Comparison of ENCODE assay signal across 9 cellular contexts in the genomic region with DNA sequence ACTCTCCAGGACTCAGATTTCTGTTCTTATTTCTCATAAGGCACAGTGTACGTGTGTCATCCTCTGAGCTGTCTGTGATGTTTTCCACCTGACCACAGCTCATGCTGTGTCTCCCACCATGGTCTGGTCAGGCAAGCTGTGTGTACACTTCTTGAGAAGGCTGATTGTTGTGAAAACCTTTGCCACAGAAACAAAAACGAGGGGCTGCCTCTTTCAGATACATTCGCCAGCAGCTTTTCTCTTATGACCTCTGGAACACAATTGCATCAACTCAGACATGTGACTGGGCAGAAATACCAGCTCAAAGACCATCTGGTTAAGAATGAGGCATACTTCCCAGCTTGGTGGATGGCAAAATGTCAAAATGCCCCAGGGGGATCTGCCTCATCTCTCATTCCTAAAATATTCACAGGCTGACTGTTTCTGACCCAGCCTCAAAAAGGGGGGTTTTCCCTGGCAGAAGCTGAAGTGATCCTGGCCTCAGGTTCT. TPM values are rescaled to one million over a fixed set of nuclear protein-coding genes. Genes with fewer than 3 reads are reported as not detected.
DNase-seq lines count a peak whose midpoint lies in the region; ATAC-seq, FAIRE-seq and TF ChIP-seq lines count a peak whose summit lies in the region.
"Had no signal": no experiment of that assay in that cellular context is flagged by ENCODE, and none has a peak within 500 bp of the region (broad histone marks: within the 10 kb centered on the region; RNA-seq: fewer than 3 reads in every experiment).

No MANE protein-coding gene starts in this region.

- POLR2A ChIA-PET in OCI-LY7 (lab: Charles Lee): interaction anchor here (1.1 kb wide), 1 partner anchor 10 kb away, joined by 3 read pairs; no protein-coding TSS in a partner anchor

- intact Hi-C loops in Calu3 (cut with micrococcal nuclease; ENCODE audit: unreplicated experiment): no loop called here
- intact Hi-C loops in OCI-LY7 (cut with micrococcal nuclease; ENCODE audit: unreplicated experiment): no loop called here

- H3K9me3 Mint-ChIP-seq in Calu3 (ENCODE audit: low read depth, unreplicated experiment): peaks cover 6% of the 10 kb centered on the region

- no peaks in the 10 kb centered on the region for H3K36me3 ChIP-seq in gastroesophageal sphincter
- H3K36me3 ChIP-seq in OCI-LY7 (ENCODE audit: insufficient read depth, low read length): no peaks in the 10 kb centered on the region

- H3K4me2 ChIP-seq in OCI-LY7 (ENCODE audit: low read length): no peak overlapping the region

- ATAC-seq in SK-N-SH treated with all-trans-retinoic acid at 6 μM for 48 hours (peak; percentile 90), gastroesophageal sphincter (peak; percentile 56)

- no peaks in the 10 kb centered on the region for H3K4me1 Mint-ChIP-seq in Calu3 (ENCODE audit: low read depth, unreplicated experiment)

- no peaks in the 10 kb centered on the region for H3K9me3 ChIP-seq in gastroesophageal sphincter
- H3K9me3 ChIP-seq in OCI-LY7 (ENCODE audit: low read length): no peaks in the 10 kb centered on the region

- H4K20me1 ChIP-seq in OCI-LY7 (ENCODE audit: insufficient read depth, low read length): no peaks in the 10 kb centered on the region

- H2AFZ ChIP-seq in OCI-LY7 (ENCODE audit: low read length): no peak overlapping the region

- H3K27ac ChIP-seq in gastroesophageal sphincter: no peak overlapping the region
- no peak overlapping the region for H3K27ac ChIP-seq in OCI-LY7 (ENCODE audit: low read depth, low read length, poor library complexity, severe bottlenecking)

- TF ChIP-seq CTCF in gastroesophageal sphincter (IDR thresholded peaks at IDR 0.05) (no peak), Calu3 (IDR thresholded peaks at IDR 0.05; ENCODE audit: unreplicated experiment) (no peak), OCI-LY7 (conservative IDR thresholded peaks at IDR 0.05; ENCODE audit: low read length) (no peak)

- FAIRE-seq in H54 (lab: Jason Lieb, UNC): peak; percentile 87
- no peak for FAIRE-seq in urothelium cell line (lab: Jason Lieb, UNC)

- no peak overlapping the region for H3K4me3 Mint-ChIP-seq in Calu3 (ENCODE audit: low read depth, unreplicated experiment)
- H3K4me3 Mint-ChIP-seq: dendritic cell treated with granulocyte-macrophage colony-stimulating factor and Interleukin-4, amounts not matched to agents 40 ng/mL and 50 ng/mL, for 4 days had no signal

- no peaks in the 10 kb centered on the region for H3K27me3 ChIP-seq in gastroesophageal sphincter

- H3K36me3 Mint-ChIP-seq in Calu3 (ENCODE audit: insufficient read depth, unreplicated experiment): peaks cover 3% of the 10 kb centered on the region

- no peaks in the 10 kb centered on the region for H3K79me2 ChIP-seq in OCI-LY7 (ENCODE audit: insufficient read depth, low read depth, low read length)

- no peak overlapping the region for H3K27ac Mint-ChIP-seq in Calu3 (ENCODE audit: unreplicated experiment)
- H3K27ac Mint-ChIP-seq: dendritic cell treated with granulocyte-macrophage colony-stimulating factor and Interleukin-4, amounts not matched to agents 40 ng/mL and 50 ng/mL, for 4 days had no signal

- DNase-seq in H54 (ENCODE audit: insufficient read length, low spot score): peak; percentile 32
- DNase-seq in urothelium cell line (ENCODE audit: low spot score): peak; percentile 73
- no peak for DNase-seq in Calu3
- no peak for DNase-seq in OCI-LY7 (ENCODE audit: low spot score)
- DNase-seq in KG1 (lab: John Stamatoyannopoulos, UW): no peak
- DNase-seq: activated CD4-positive, alpha-beta T cell treated with anti-CD3 and anti-CD28 coated beads, Interleukin-2, amount 50 U/mL, for 1 hour had no signal

- TF ChIP-seq EP300 in gastroesophageal sphincter (IDR thresholded peaks at IDR 0.05): no peak

- CTCF ChIA-PET in Calu3 (lab: Charles Lee): no interaction called here
- CTCF ChIA-PET in OCI-LY7 (lab: Charles Lee; ENCODE audit: unreplicated experiment): interaction anchor here (0.6 kb wide), 1 partner anchor 1001 kb away, joined by 3 read pairs; no protein-coding TSS in a partner anchor

- no peaks in the 10 kb centered on the region for H3K4me1 ChIP-seq in gastroesophageal sphincter
- H3K4me1 ChIP-seq in OCI-LY7 (ENCODE audit: insufficient read depth, low read length, poor library complexity, severe bottlenecking): no peaks in the 10 kb centered on the region

- no TSS peak for BruUV-seq in Calu3 (replicated peaks; lab: Mats Ljungman, UMichigan)
- BruUV-seq in OCI-LY7 (replicated peaks; lab: Mats Ljungman, UMichigan): no TSS peak

- TF ChIP-seq POLR2A in H54 (IDR thresholded peaks at IDR 0.05; ENCODE audit: low read depth, low read length) (no peak), gastroesophageal sphincter (IDR thresholded peaks at IDR 0.05) (no peak)

- 37 to 39% methylated on average over 3 of the region's 3 CpGs for WGBS in gastroesophageal sphincter (ENCODE audit: low coverage in 1 of 2), 2 donors

- H3K9me2 ChIP-seq in OCI-LY7 (ENCODE audit: insufficient read depth, low read length): no peaks in the 10 kb centered on the region

- H3K4me3 ChIP-seq in gastroesophageal sphincter (no peak overlapping the region), OCI-LY7 (ENCODE audit: low read depth, low read length, poor library complexity, severe bottlenecking) (no peak overlapping the region)

- no peaks in the 10 kb centered on the region for H3K27me3 Mint-ChIP-seq in Calu3 (ENCODE audit: unreplicated experiment)
- H3K27me3 Mint-ChIP-seq: dendritic cell treated with granulocyte-macrophage colony-stimulating factor and Interleukin-4, amounts not matched to agents 40 ng/mL and 50 ng/mL, for 4 days had no signal

TF ChIP-seq in SK-N-SH treated with all-trans-retinoic acid at 6 μM for 48 hours, 23 proteins besides CTCF, POLR2A, EP300 and RAD21:
- peak; percentile 44; the same call in 1 of the 2 replicates for TF ChIP-seq TCF4 (CRISPR knock-in tag; IDR thresholded peaks at IDR 0.05; ENCODE audit: borderline replicate concordance)
- TF ChIP-seq ISL1 (CRISPR knock-in tag; IDR thresholded peaks at IDR 0.05): peak; percentile 66
- no peak for TF ChIP-seq BACH2 (CRISPR knock-in tag; IDR thresholded peaks at IDR 0.05; ENCODE audit: borderline replicate concordance)
TF ChIP-seq in SK-N-SH treated with all-trans-retinoic acid at 6 μM for 48 hours: peak in this region for 2.

RNA-seq across cellular contexts. Expression of gene PGRMC2, which starts 46.1 kb away (rescaled TPM):
- total RNA-seq in gastroesophageal sphincter (10 to 100 TPM; 47.3 to 79.2 (median 64.7) TPM), Calu3 (2022) (54.5 and 55.5 TPM in 2 replicates), OCI-LY7 (2022) (43.7 and 45.3 TPM in 2 replicates)
- total RNA-seq in OCI-LY7 (2014; rRNA removed; shearing (Covaris generic)): 10.2 and 10.5 TPM in 2 replicates

Comparison
In these comparisons a context has a peak if more than half of its experiments do, and no peak if none do; other contexts are left out.
1. DNase-seq: peak in H54 (single experiment) and urothelium cell line (single experiment); none in Calu3 (single experiment), OCI-LY7 (single experiment) and KG1 (single experiment).